18 cellular contexts compared by ENCODE assay signal in the genomic region with DNA sequence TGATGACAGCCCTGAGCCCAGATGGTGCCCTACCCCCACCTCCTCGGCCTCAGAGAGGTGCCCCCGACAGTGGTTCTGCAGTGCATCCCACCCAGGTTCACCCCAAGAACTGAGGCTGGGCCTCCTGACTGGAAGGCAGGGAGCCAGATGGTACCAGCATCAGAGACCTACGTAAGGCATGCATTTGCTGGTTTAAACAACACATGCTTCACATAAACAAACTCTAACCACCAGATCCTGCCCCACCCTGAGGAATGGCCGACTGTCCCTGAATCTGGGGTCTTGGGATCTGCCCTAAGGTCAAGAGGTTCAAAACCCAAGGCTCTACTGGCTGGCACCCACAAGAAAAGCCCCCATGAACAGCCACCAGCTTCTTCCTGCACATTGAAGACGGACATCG.
A peak's percentile ranks its signal among the peaks of the same experiment; 100 is the strongest.
DNase-seq lines count a peak whose midpoint lies in the region; ATAC-seq lines count a peak whose summit lies in the region.
"Had no signal": no experiment of that assay in that cellular context is flagged by ENCODE, and none has a peak within 500 bp of the region (broad histone marks: within the 10 kb centered on the region; RNA-seq: fewer than 3 reads in every experiment).

No MANE protein-coding gene starts in this region.

- no peaks in the 10 kb centered on the region for H3K27me3 Mint-ChIP-seq in activated T-helper 17 cell treated with anti-CD3 and anti-CD28 coated beads, Interleukin-2, amount 50 U/mL, for 72 hours

- peak overlapping the region; percentile 75 to 77 for H3K27ac Mint-ChIP-seq in activated naive CD4-positive, alpha-beta T cell treated with anti-CD3 and anti-CD28 coated beads, Interleukin-2, amount 50 U/mL, for 72 hours
- H3K27ac Mint-ChIP-seq in activated T-helper 17 cell treated with anti-CD3 and anti-CD28 coated beads, Interleukin-2, amount 50 U/mL, for 72 hours, result peak overlapping the region; percentile 41

- 69% methylated on average over 6 of the region's 6 CpGs for WGBS in mesenchymal stem cell

- H2AK5ac ChIP-seq in mesenchymal stem cell (ENCODE audit: low read length, severe bottlenecking), result peak overlapping the region; percentile 3

- peak overlapping the region in 1 of 2 experiments; percentile 64 for H3K14ac ChIP-seq in mesenchymal stem cell (ENCODE audit: low read length in 2 of 2)

- peaks cover 24% of the 10 kb centered on the region for H3K4me1 ChIP-seq in mesenchymal stem cell (ENCODE audit: control insufficient read depth, insufficient read depth, low read depth, low read length)

- H3K4me2 ChIP-seq in mesenchymal stem cell (ENCODE audit: low read length, poor library complexity, severe bottlenecking), result no peak overlapping the region

- no peak for ATAC-seq in activated naive CD4-positive, alpha-beta T cell treated with anti-CD3 and anti-CD28 coated beads, Interleukin-2, amount 50 U/mL, for 72 hours
- ATAC-seq in activated T-helper 17 cell treated with anti-CD3 and anti-CD28 coated beads, Interleukin-2, amount 50 U/mL, for 72 hours (replicated peaks), result no peak
- ATAC-seq: Panc1, Right ventricle myocardium inferior had no signal

- H3K23ac ChIP-seq in mesenchymal stem cell (ENCODE audit: low read length in 2 of 2), result no peak overlapping the region

- H3K9ac ChIP-seq in mesenchymal stem cell (ENCODE audit: low read length), result no peak overlapping the region
- H3K9ac ChIP-seq: GM23248 had no signal

- H3K4me1 Mint-ChIP-seq in activated T-helper 17 cell treated with anti-CD3 and anti-CD28 coated beads, Interleukin-2, amount 50 U/mL, for 72 hours, result peaks cover 6% of the 10 kb centered on the region

- no peak overlapping the region for H2BK12ac ChIP-seq in mesenchymal stem cell (ENCODE audit: low read length in 2 of 2)

- H3K36me3 ChIP-seq in mesenchymal stem cell (ENCODE audit: control insufficient read depth in 1 of 2, insufficient read depth in 2 of 2, low read depth in 1 of 2, low read length in 2 of 2), result peaks cover 0 to 78% of the 10 kb centered on the region in 2 experiments

- no peaks in the 10 kb centered on the region for H3K9me3 Mint-ChIP-seq in activated naive CD4-positive, alpha-beta T cell treated with anti-CD3 and anti-CD28 coated beads, Interleukin-2, amount 50 U/mL, for 72 hours
- no peaks in the 10 kb centered on the region for H3K9me3 Mint-ChIP-seq in activated T-helper 17 cell treated with anti-CD3 and anti-CD28 coated beads, Interleukin-2, amount 50 U/mL, for 72 hours

- H4K8ac ChIP-seq in mesenchymal stem cell (ENCODE audit: low read length), result no peak overlapping the region

- peak overlapping the region; percentile 70 for H2BK15ac ChIP-seq in mesenchymal stem cell (ENCODE audit: low read depth, poor library complexity, severe bottlenecking)

- DNase-seq in activated naive CD4-positive, alpha-beta T cell treated with anti-CD3 and anti-CD28 coated beads, Interleukin-2, amount 50 U/mL, for 72 hours (ENCODE audit: low spot score in 2 of 2), result no peak
- no peak for DNase-seq in activated naive CD4-positive, alpha-beta T cell treated with anti-CD3 and anti-CD28 coated beads, Interleukin-2, amount 50 U/mL, for 16 hours
- DNase-seq in mesenchymal stem cell (peak; percentile 49), epidermal melanocyte (ENCODE audit: insufficient read length, low spot score) (no peak), RKO (ENCODE audit: low spot score) (no peak)
- DNase-seq: ACHN, GM23248, HCEC 1CT, NCI-H1105 treated with DMSO at 0.1 percent for 48 hours, NCI-H1694 treated with DMSO at 0.1 percent for 48 hours, NCI-H2107, NCI-H2227 treated with DMSO at 0.1 percent for 48 hours, NCI-H524 had no signal

- no peak overlapping the region for H2BK120ac ChIP-seq in mesenchymal stem cell (ENCODE audit: low read depth, low read length)

- no peaks in the 10 kb centered on the region for H3K27me3 ChIP-seq in mesenchymal stem cell (ENCODE audit: control insufficient read depth in 1 of 2, insufficient read depth in 1 of 2, low read length in 2 of 2)

- H3K4me3 ChIP-seq in mesenchymal stem cell (ENCODE audit: insufficient read depth in 1 of 2, low read depth in 1 of 2, low read length in 2 of 2), result no peak overlapping the region
- H3K4me3 ChIP-seq: GM23248 had no signal

- no peak overlapping the region for H3K4me3 Mint-ChIP-seq in activated T-helper 17 cell treated with anti-CD3 and anti-CD28 coated beads, Interleukin-2, amount 50 U/mL, for 72 hours

- no peak overlapping the region for H2BK5ac ChIP-seq in mesenchymal stem cell (ENCODE audit: low read depth, low read length, poor library complexity, severe bottlenecking)

- no peak overlapping the region for H3K4ac ChIP-seq in mesenchymal stem cell (ENCODE audit: low read depth in 1 of 2, low read length in 2 of 2)

- no peak overlapping the region for H2AFZ ChIP-seq in mesenchymal stem cell (ENCODE audit: low read depth, low read length)
- H2AFZ ChIP-seq: GM23248 had no signal

- peak overlapping the region; percentile 52 for H4K91ac ChIP-seq in mesenchymal stem cell (ENCODE audit: low read length)

- peak overlapping the region; percentile 14 to 48 for H3K18ac ChIP-seq in mesenchymal stem cell (ENCODE audit: low read depth in 1 of 2, low read length in 2 of 2)

- H3K27ac ChIP-seq in mesenchymal stem cell (ENCODE audit: low read length, poor library complexity, severe bottlenecking), result no peak overlapping the region
- peak overlapping the region; percentile 17 for H3K27ac ChIP-seq in temporal lobe (ENCODE audit: low read depth, low read length)
- H3K27ac ChIP-seq: GM23248, HL-60 had no signal

- H3K79me1 ChIP-seq in mesenchymal stem cell (replicated peaks; ENCODE audit: low read length, poor library complexity, severe bottlenecking), result no peaks in the 10 kb centered on the region

- no peaks in the 10 kb centered on the region for H3K9me3 ChIP-seq in mesenchymal stem cell (ENCODE audit: control insufficient read depth, low read length)

- peaks cover 29 to 52% of the 10 kb centered on the region in 2 donors for H3K36me3 Mint-ChIP-seq in activated naive CD4-positive, alpha-beta T cell treated with anti-CD3 and anti-CD28 coated beads, Interleukin-2, amount 50 U/mL, for 72 hours
- peaks cover 100% of the 10 kb centered on the region for H3K36me3 Mint-ChIP-seq in activated T-helper 17 cell treated with anti-CD3 and anti-CD28 coated beads, Interleukin-2, amount 50 U/mL, for 72 hours (ENCODE audit: low read depth)
